1 cellular context compared by ENCODE assay signal in the genomic region with DNA sequence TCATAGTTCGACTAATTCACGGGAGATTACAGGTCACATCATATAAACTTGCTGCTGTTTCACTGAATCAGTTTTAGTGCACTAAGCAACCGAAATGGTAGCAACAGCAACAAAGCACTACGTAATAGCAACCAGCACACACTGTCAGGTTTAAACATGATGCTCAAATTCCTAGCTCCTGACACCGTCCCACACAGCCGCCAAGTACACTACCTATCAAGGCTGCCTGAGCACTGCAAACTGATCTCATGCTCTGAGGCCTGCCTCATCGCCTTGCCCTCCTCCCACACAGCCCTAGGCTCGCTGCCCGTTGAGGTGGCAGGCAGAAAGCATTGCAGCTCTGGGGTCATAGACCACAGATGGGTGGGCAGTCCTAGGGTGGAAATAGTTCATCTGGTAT.
TF ChIP-seq lines count a peak whose summit lies in the region.

No MANE protein-coding gene starts in this region.

TF ChIP-seq in HEK293, 187 proteins besides CTCF, POLR2A, EP300 and RAD21 (continued from another document):
- TF ChIP-seq, protein P1, sequence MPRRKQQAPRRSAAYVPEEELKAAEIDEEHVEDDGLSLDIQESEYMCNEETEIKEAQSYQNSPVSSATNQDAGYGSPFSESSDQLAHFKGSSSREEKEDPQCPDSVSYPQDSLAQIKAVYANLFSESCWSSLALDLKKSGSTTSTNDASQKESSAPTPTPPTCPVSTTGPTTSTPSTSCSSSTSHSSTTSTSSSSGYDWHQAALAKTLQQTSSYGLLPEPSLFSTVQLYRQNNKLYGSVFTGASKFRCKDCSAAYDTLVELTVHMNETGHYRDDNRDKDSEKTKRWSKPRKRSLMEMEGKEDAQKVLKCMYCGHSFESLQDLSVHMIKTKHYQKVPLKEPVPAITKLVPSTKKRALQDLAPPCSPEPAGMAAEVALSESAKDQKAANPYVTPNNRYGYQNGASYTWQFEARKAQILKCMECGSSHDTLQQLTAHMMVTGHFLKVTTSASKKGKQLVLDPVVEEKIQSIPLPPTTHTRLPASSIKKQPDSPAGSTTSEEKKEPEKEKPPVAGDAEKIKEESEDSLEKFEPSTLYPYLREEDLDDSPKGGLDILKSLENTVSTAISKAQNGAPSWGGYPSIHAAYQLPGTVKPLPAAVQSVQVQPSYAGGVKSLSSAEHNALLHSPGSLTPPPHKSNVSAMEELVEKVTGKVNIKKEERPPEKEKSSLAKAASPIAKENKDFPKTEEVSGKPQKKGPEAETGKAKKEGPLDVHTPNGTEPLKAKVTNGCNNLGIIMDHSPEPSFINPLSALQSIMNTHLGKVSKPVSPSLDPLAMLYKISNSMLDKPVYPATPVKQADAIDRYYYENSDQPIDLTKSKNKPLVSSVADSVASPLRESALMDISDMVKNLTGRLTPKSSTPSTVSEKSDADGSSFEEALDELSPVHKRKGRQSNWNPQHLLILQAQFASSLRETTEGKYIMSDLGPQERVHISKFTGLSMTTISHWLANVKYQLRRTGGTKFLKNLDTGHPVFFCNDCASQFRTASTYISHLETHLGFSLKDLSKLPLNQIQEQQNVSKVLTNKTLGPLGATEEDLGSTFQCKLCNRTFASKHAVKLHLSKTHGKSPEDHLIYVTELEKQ (tag by site-specific recombination; IDR thresholded peaks at IDR 0.05; ENCODE audit: borderline replicate concordance): no peak; the same call in 1 of the 2 replicates
- TF ChIP-seq ZNF37A (tag by site-specific recombination; IDR thresholded peaks at IDR 0.05) (no peak), ZNF211 (tag by site-specific recombination; IDR thresholded peaks at IDR 0.05; ENCODE audit: low read depth) (no peak), KLF7 (tag by site-specific recombination; IDR thresholded peaks at IDR 0.05; ENCODE audit: borderline replicate concordance) (no peak), ZNF214 (tag by site-specific recombination; IDR thresholded peaks at IDR 0.05; ENCODE audit: borderline replicate concordance) (no peak), ZSCAN30 (tag by site-specific recombination; IDR thresholded peaks at IDR 0.05) (no peak), ZNF175 (tag by site-specific recombination; IDR thresholded peaks at IDR 0.05) (no peak), ZNF473 (tag by site-specific recombination; IDR thresholded peaks at IDR 0.05) (no peak), ZNF580 (tag by site-specific recombination; IDR thresholded peaks at IDR 0.05) (no peak), KLF1 (tag by site-specific recombination; IDR thresholded peaks at IDR 0.05) (no peak), ZNF510 (tag by site-specific recombination; IDR thresholded peaks at IDR 0.05; ENCODE audit: insufficient replicate concordance) (no peak), ZNF157 (tag by site-specific recombination; IDR thresholded peaks at IDR 0.05) (no peak), ZNF311 (tag by site-specific recombination; IDR thresholded peaks at IDR 0.05; ENCODE audit: borderline replicate concordance) (no peak), ZNF837 (tag by site-specific recombination; IDR thresholded peaks at IDR 0.05) (no peak), REPIN1 (tag by site-specific recombination; IDR thresholded peaks at IDR 0.05; ENCODE audit: low read depth) (no peak), MEIS1 (CRISPR knock-in tag; IDR thresholded peaks at IDR 0.05; ENCODE audit: borderline replicate concordance) (no peak), ZFHX2 (tag by site-specific recombination; conservative IDR thresholded peaks at IDR 0.05) (peak; percentile 93), PRDM10 (tag by site-specific recombination; IDR thresholded peaks at IDR 0.05) (no peak), SCRT2 (tag by site-specific recombination; IDR thresholded peaks at IDR 0.05) (no peak), ZNF629 (tag by site-specific recombination; IDR thresholded peaks at IDR 0.05) (peak; percentile 73)
- TF ChIP-seq, protein P2, sequence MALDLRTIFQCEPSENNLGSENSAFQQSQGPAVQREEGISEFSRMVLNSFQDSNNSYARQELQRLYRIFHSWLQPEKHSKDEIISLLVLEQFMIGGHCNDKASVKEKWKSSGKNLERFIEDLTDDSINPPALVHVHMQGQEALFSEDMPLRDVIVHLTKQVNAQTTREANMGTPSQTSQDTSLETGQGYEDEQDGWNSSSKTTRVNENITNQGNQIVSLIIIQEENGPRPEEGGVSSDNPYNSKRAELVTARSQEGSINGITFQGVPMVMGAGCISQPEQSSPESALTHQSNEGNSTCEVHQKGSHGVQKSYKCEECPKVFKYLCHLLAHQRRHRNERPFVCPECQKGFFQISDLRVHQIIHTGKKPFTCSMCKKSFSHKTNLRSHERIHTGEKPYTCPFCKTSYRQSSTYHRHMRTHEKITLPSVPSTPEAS (tag by site-specific recombination; IDR thresholded peaks at IDR 0.05): peak; percentile 77
- TF ChIP-seq, protein P3, sequence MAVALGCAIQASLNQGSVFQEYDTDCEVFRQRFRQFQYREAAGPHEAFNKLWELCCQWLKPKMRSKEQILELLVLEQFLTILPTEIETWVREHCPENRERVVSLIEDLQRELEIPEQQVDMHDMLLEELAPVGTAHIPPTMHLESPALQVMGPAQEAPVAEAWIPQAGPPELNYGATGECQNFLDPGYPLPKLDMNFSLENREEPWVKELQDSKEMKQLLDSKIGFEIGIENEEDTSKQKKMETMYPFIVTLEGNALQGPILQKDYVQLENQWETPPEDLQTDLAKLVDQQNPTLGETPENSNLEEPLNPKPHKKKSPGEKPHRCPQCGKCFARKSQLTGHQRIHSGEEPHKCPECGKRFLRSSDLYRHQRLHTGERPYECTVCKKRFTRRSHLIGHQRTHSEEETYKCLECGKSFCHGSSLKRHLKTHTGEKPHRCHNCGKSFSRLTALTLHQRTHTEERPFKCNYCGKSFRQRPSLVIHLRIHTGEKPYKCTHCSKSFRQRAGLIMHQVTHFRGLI (tag by site-specific recombination; IDR thresholded peaks at IDR 0.05): no peak
- TF ChIP-seq, protein P4, sequence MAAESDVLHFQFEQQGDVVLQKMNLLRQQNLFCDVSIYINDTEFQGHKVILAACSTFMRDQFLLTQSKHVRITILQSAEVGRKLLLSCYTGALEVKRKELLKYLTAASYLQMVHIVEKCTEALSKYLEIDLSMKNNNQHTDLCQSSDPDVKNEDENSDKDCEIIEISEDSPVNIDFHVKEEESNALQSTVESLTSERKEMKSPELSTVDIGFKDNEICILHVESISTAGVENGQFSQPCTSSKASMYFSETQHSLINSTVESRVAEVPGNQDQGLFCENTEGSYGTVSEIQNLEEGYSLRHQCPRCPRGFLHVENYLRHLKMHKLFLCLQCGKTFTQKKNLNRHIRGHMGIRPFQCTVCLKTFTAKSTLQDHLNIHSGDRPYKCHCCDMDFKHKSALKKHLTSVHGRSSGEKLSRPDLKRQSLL (tag by site-specific recombination; IDR thresholded peaks at IDR 0.05): no peak
- TF ChIP-seq, protein P5, sequence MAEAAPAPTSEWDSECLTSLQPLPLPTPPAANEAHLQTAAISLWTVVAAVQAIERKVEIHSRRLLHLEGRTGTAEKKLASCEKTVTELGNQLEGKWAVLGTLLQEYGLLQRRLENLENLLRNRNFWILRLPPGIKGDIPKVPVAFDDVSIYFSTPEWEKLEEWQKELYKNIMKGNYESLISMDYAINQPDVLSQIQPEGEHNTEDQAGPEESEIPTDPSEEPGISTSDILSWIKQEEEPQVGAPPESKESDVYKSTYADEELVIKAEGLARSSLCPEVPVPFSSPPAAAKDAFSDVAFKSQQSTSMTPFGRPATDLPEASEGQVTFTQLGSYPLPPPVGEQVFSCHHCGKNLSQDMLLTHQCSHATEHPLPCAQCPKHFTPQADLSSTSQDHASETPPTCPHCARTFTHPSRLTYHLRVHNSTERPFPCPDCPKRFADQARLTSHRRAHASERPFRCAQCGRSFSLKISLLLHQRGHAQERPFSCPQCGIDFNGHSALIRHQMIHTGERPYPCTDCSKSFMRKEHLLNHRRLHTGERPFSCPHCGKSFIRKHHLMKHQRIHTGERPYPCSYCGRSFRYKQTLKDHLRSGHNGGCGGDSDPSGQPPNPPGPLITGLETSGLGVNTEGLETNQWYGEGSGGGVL (tag by site-specific recombination; IDR thresholded peaks at IDR 0.05): no peak
- TF ChIP-seq, protein P6, sequence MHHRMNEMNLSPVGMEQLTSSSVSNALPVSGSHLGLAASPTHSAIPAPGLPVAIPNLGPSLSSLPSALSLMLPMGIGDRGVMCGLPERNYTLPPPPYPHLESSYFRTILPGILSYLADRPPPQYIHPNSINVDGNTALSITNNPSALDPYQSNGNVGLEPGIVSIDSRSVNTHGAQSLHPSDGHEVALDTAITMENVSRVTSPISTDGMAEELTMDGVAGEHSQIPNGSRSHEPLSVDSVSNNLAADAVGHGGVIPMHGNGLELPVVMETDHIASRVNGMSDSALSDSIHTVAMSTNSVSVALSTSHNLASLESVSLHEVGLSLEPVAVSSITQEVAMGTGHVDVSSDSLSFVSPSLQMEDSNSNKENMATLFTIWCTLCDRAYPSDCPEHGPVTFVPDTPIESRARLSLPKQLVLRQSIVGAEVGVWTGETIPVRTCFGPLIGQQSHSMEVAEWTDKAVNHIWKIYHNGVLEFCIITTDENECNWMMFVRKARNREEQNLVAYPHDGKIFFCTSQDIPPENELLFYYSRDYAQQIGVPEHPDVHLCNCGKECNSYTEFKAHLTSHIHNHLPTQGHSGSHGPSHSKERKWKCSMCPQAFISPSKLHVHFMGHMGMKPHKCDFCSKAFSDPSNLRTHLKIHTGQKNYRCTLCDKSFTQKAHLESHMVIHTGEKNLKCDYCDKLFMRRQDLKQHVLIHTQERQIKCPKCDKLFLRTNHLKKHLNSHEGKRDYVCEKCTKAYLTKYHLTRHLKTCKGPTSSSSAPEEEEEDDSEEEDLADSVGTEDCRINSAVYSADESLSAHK (tag by site-specific recombination; IDR thresholded peaks at IDR 0.05): no peak
- TF ChIP-seq, protein P7, sequence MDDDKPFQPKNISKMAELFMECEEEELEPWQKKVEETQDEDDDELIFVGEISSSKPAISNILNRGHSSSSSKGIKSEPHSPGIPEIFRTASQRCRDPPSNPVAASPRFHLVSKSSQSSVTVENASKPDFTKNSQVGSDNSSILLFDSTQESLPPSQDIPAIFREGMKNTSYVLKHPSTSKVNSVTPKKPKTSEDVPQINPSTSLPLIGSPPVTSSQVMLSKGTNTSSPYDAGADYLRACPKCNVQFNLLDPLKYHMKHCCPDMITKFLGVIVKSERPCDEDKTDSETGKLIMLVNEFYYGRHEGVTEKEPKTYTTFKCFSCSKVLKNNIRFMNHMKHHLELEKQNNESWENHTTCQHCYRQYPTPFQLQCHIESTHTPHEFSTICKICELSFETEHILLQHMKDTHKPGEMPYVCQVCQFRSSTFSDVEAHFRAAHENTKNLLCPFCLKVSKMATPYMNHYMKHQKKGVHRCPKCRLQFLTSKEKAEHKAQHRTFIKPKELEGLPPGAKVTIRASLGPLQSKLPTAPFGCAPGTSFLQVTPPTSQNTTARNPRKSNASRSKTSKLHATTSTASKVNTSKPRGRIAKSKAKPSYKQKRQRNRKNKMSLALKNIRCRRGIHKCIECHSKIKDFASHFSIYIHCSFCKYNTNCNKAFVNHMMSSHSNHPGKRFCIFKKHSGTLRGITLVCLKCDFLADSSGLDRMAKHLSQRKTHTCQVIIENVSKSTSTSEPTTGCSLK (tag by site-specific recombination; IDR thresholded peaks at IDR 0.05): no peak
TF ChIP-seq in HEK293: peak in this region for 6.
